ENCODE assay signal across 1 cellular context in the genomic region with DNA sequence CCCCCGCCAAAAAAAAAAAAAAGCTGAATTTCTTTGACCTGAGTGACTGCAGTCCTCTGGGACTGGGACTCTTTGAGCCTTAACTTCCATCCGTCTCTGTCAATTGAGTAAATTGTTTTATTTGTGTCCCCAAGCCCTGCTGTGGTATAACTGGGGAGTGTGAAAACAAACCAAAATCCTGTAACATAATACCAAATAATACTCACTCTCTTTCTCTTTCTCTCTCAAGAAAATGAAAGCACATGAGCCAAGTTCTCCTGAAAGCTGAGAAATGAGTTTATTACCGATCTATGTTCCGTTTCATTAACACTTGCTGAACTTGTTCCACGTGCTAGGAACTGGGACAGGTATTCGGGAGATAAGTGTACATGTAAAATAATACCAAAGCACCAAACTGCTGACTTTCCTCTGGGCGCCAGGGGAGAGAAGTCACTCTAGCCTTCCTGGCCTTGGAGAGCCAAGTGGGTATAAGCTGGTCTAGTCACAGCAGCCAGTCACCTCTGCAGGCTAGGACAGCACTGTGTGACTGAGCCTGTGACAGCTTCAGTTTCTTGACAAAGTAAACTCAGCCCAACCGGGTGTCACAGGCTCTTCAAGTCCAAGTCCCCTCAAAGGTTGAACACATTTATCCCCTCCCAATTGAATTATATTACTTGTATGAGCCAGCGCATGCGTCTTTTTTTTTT.
TF ChIP-seq lines count a peak whose summit lies in the region.

No MANE protein-coding gene starts in this region.

TF ChIP-seq in K562, 482 proteins besides CTCF, POLR2A, EP300 and RAD21:
- TF ChIP-seq ZNF184 (CRISPR knock-in tag; IDR thresholded peaks at IDR 0.05): no peak
- TF ChIP-seq SRF (CRISPR knock-in tag; IDR thresholded peaks at IDR 0.05): no peak
